Comparison of ENCODE assay signal across 8 cellular contexts in genomic region chr12:69240625-69240984, GRCh38. TPM values are rescaled to one million over a fixed set of nuclear protein-coding genes. Genes with fewer than 3 reads are reported as not detected.
DNase-seq lines count a peak whose midpoint lies in the region; ATAC-seq and TF ChIP-seq lines count a peak whose summit lies in the region.

No MANE protein-coding gene starts in this region.

- no peaks in the 10 kb centered on the region for H3K36me3 ChIP-seq in right lobe of liver

- DNase-seq in NCI-H1694 treated with DMSO at 0.1 percent for 48 hours (lab: John Stamatoyannopoulos, UW) = peak; percentile 14
- no peak for DNase-seq in NCI-H1694 (lab: John Stamatoyannopoulos, UW)
- peak; percentile 27 for DNase-seq in NCI-H2227 treated with DMSO at 0.1 percent for 48 hours (lab: John Stamatoyannopoulos, UW)
- no peak for DNase-seq in astrocyte of the spinal cord (ENCODE audit: low read depth, low spot score)
- no peak for DNase-seq in right lobe of liver
- peak; percentile 30 to 58 for DNase-seq in stimulated activated naive CD8-positive, alpha-beta T cell treated with anti-CD3 and anti-CD28 coated beads, Interleukin-15, amount 100 ng/mL, for 72 hours

- no peaks in the 10 kb centered on the region for H3K9me3 Mint-ChIP-seq in stimulated activated naive CD8-positive, alpha-beta T cell treated with anti-CD3 and anti-CD28 coated beads, Interleukin-15, amount 100 ng/mL, for 72 hours

- peaks cover 48% of the 10 kb centered on the region for H3K4me1 Mint-ChIP-seq in stimulated activated naive CD8-positive, alpha-beta T cell treated with anti-CD3 and anti-CD28 coated beads, Interleukin-15, amount 100 ng/mL, for 72 hours

- peak overlapping the region; percentile 95 to 96 for H3K4me3 Mint-ChIP-seq in stimulated activated naive CD8-positive, alpha-beta T cell treated with anti-CD3 and anti-CD28 coated beads, Interleukin-15, amount 100 ng/mL, for 72 hours

- intact Hi-C loops in right lobe of liver (cut with DNase I) = no loop called here

- TF ChIP-seq CTCF in astrocyte of the spinal cord (IDR thresholded peaks at IDR 0.05; ENCODE audit: low read depth, low read length) (no peak), right lobe of liver (IDR thresholded peaks at IDR 0.05) (no peak)

- H3K9me3 ChIP-seq in right lobe of liver = no peaks in the 10 kb centered on the region

- peak overlapping the region; percentile 81 for H3K4me3 ChIP-seq in astrocyte of the spinal cord (ENCODE audit: low read depth, low read length)
- H3K4me3 ChIP-seq in right lobe of liver = peak overlapping the region; percentile 67 to 74 (median 70)

- H3K27ac Mint-ChIP-seq in stimulated activated naive CD8-positive, alpha-beta T cell treated with anti-CD3 and anti-CD28 coated beads, Interleukin-15, amount 100 ng/mL, for 72 hours = peak overlapping the region; percentile 99

- no peak for ATAC-seq in right lobe of liver
- ATAC-seq in stimulated activated naive CD8-positive, alpha-beta T cell treated with anti-CD3 and anti-CD28 coated beads, Interleukin-15, amount 100 ng/mL, for 72 hours = peak; percentile 44
- no peak for ATAC-seq in GM21360 (IDR thresholded peaks at IDR 0.05; ENCODE audit: unreplicated experiment)
- ATAC-seq in HG03025 (IDR thresholded peaks at IDR 0.05; ENCODE audit: low FRiP score, unreplicated experiment) = no peak

- H3K27me3 Mint-ChIP-seq in stimulated activated naive CD8-positive, alpha-beta T cell treated with anti-CD3 and anti-CD28 coated beads, Interleukin-15, amount 100 ng/mL, for 72 hours = no peaks in the 10 kb centered on the region

- no peak for TF ChIP-seq POLR2A in right lobe of liver (IDR thresholded peaks at IDR 0.05)

- WGBS in right lobe of liver (ENCODE audit: insufficient coverage, low coverage, low lambda C conversion rate, missing lambda C conversion rate) = under 1% methylated on average over 11 of the region's 11 CpGs

- peak overlapping the region in 2 of 3 donors; percentile 87 to 92 for H3K27ac ChIP-seq in right lobe of liver

- in situ Hi-C loops in astrocyte of the spinal cord (cut with HindIII; ENCODE audit: low sequenced_read_pairs) = no loop called here

- H3K27me3 ChIP-seq in right lobe of liver = no peaks in the 10 kb centered on the region

- H3K4me1 ChIP-seq in right lobe of liver = peaks cover 0 to 18% (median 6%) of the 10 kb centered on the region in 4 donors

RNA-seq across cellular contexts. Expression of gene CPSF6, which starts 1.2 kb away (rescaled TPM):
- 10 to 100 TPM; 11.6 to 25.2 (median 15.9) TPM for total RNA-seq in right lobe of liver

Comparison
In these comparisons a context has a peak if more than half of its experiments do, and no peak if none do; other contexts are left out.
1. DNase-seq: peak in NCI-H1694 treated with DMSO at 0.1 percent for 48 hours (single experiment), NCI-H2227 treated with DMSO at 0.1 percent for 48 hours (single experiment) and stimulated activated naive CD8-positive, alpha-beta T cell treated with anti-CD3 and anti-CD28 coated beads, Interleukin-15, amount 100 ng/mL, for 72 hours (2 of 2); none in NCI-H1694 (single experiment), astrocyte of the spinal cord (single experiment) and right lobe of liver (0 of 3).